Comparison of ENCODE assay signal across 13 cellular contexts in the genomic region with DNA sequence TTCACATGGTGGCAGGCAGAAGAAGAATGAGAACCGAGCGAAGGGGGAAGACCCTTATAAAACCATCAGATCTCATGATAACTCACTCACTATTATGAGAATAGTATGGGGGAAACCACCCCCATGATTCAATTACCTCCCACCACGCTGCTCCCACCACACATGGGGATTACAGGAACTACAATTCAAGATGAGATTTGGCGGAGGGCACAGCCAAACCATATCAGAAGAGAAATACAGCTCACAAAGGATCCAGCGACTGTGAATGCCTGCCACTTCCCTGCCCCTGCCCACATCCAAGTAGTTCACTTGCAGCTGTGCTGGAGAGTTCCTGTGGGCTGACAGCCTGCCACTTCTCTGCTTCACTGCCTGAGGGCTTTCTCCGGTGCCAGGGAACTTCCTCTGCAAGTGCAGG.
"Had no signal": no experiment of that assay in that cellular context is flagged by ENCODE, and none has a peak within 500 bp of the region (broad histone marks: within the 10 kb centered on the region; RNA-seq: fewer than 3 reads in every experiment).

No MANE protein-coding gene starts in this region.

- H3K27me3 ChIP-seq: adrenal gland, hepatocyte, neural progenitor cell, pancreas, upper lobe of left lung had no signal

- DNase-seq: activated CD4-positive, alpha-beta T cell treated with anti-CD3 and anti-CD28 coated beads, Interleukin-2, amount 50 U/mL, for 1 hour; activated CD8-positive, alpha-beta memory T cell treated with anti-CD3 and anti-CD28 coated beads, Interleukin-2, amount 10 ng/mL, durations not matched to agents 7 days and 5 days; activated naive CD4-positive, alpha-beta T cell; adrenal gland; effector CD8-positive, alpha-beta T cell; pancreas; SK-N-SH; stimulated activated naive B cell treated with anti-CD40 and anti-IgM and Interleukin-4, amounts not matched to agents 10 μg/mL and 1 μg/mL and 100 μg/mL, for 72 hours; upper lobe of left lung had no signal

- H3K36me3 ChIP-seq: adrenal gland, neural progenitor cell, pancreas, upper lobe of left lung had no signal

- H3K9me2 ChIP-seq: SK-N-SH had no signal

- H3K27ac ChIP-seq: adrenal gland, coronary artery, hepatocyte, neural progenitor cell, pancreas, upper lobe of left lung had no signal

- H3K4me3 Mint-ChIP-seq: activated CD8-positive, alpha-beta memory T cell treated with anti-CD3 and anti-CD28 coated beads, Interleukin-2, amount 10 ng/mL, durations not matched to agents 7 days and 5 days; neural progenitor cell; stimulated activated naive B cell treated with anti-CD40 and anti-IgM and Interleukin-4, amounts not matched to agents 10 μg/mL and 1 μg/mL and 100 μg/mL, for 72 hours; WTC11 had no signal

- H3K27ac Mint-ChIP-seq: activated CD8-positive, alpha-beta memory T cell treated with anti-CD3 and anti-CD28 coated beads, Interleukin-2, amount 10 ng/mL, durations not matched to agents 7 days and 5 days; neural progenitor cell; stimulated activated naive B cell treated with anti-CD40 and anti-IgM and Interleukin-4, amounts not matched to agents 10 μg/mL and 1 μg/mL and 100 μg/mL, for 72 hours; WTC11 had no signal

- H3K79me2 ChIP-seq: hepatocyte had no signal

- H3K4me1 Mint-ChIP-seq: activated CD8-positive, alpha-beta memory T cell treated with anti-CD3 and anti-CD28 coated beads, Interleukin-2, amount 10 ng/mL, durations not matched to agents 7 days and 5 days had no signal

- ATAC-seq: activated CD8-positive, alpha-beta memory T cell treated with anti-CD3 and anti-CD28 coated beads, Interleukin-2, amount 10 ng/mL, durations not matched to agents 7 days and 5 days; pancreas; stimulated activated naive B cell treated with anti-CD40 and anti-IgM and Interleukin-4, amounts not matched to agents 10 μg/mL and 1 μg/mL and 100 μg/mL, for 72 hours; WTC11 had no signal

- H3K4me1 ChIP-seq: adrenal gland, neural progenitor cell, pancreas, upper lobe of left lung had no signal

- H3K36me3 Mint-ChIP-seq: activated CD8-positive, alpha-beta memory T cell treated with anti-CD3 and anti-CD28 coated beads, Interleukin-2, amount 10 ng/mL, durations not matched to agents 7 days and 5 days; neural progenitor cell; stimulated activated naive B cell treated with anti-CD40 and anti-IgM and Interleukin-4, amounts not matched to agents 10 μg/mL and 1 μg/mL and 100 μg/mL, for 72 hours had no signal

- H3K4me2 ChIP-seq: hepatocyte, neural progenitor cell, SK-N-SH had no signal

- H2AFZ ChIP-seq: hepatocyte, neural progenitor cell had no signal

- H3K9me3 ChIP-seq: adrenal gland, pancreas, SK-N-SH, upper lobe of left lung had no signal

- H3K4me3 ChIP-seq: adrenal gland, coronary artery, hepatocyte, neural progenitor cell, pancreas, upper lobe of left lung had no signal

- H3K9ac ChIP-seq: neural progenitor cell, SK-N-SH had no signal
